ENCODE assay signal across 20 cellular contexts in genomic region chr1:30407030-30407861, GRCh38.
A peak's percentile ranks its signal among the peaks of the same experiment; 100 is the strongest.
DNase-seq lines count a peak whose midpoint lies in the region; ATAC-seq, FAIRE-seq and TF ChIP-seq lines count a peak whose summit lies in the region.
"Had no signal": no experiment of that assay in that cellular context is flagged by ENCODE, and none has a peak within 500 bp of the region (broad histone marks: within the 10 kb centered on the region; RNA-seq: fewer than 3 reads in every experiment).

No MANE protein-coding gene starts in this region.

- H3K27me3 Mint-ChIP-seq in activated naive CD8-positive, alpha-beta T cell treated with anti-CD3 and anti-CD28 coated beads for 36 hours: peaks cover 8% of the 10 kb centered on the region
- H3K27me3 Mint-ChIP-seq in activated naive CD8-positive, alpha-beta T cell treated with anti-CD3 and anti-CD28 coated beads, Interleukin-2, amount 50 U/mL, for 24 hours: peaks cover 21% of the 10 kb centered on the region
- peaks cover 47% of the 10 kb centered on the region for H3K27me3 Mint-ChIP-seq in type B pancreatic cell

- POLR2A ChIA-PET in Panc1 (lab: Charles Lee): interaction anchor here (0.5 kb wide), 1 partner anchor 9 kb away, joined by 3 read pairs; no protein-coding TSS in a partner anchor

- intact Hi-C loops in Panc1 (cut with micrococcal nuclease; ENCODE audit: unreplicated experiment): no loop called here

- H3K36me3 Mint-ChIP-seq in activated naive CD8-positive, alpha-beta T cell treated with anti-CD3 and anti-CD28 coated beads for 36 hours: no peaks in the 10 kb centered on the region
- H3K36me3 Mint-ChIP-seq in activated naive CD8-positive, alpha-beta T cell treated with anti-CD3 and anti-CD28 coated beads, Interleukin-2, amount 50 U/mL, for 24 hours (ENCODE audit: low read depth): no peaks in the 10 kb centered on the region
- no peaks in the 10 kb centered on the region for H3K36me3 Mint-ChIP-seq in type B pancreatic cell

- H3K9me3 ChIP-seq in Panc1 (ENCODE audit: control insufficient read depth, insufficient read depth, low read depth, low read length): no peaks in the 10 kb centered on the region
- H3K9me3 ChIP-seq: gastroesophageal sphincter, SJCRH30 had no signal

- BruUV-seq in Panc1 (replicated peaks; lab: Mats Ljungman, UMichigan): no TSS peak

- H3K27ac Mint-ChIP-seq in activated naive CD8-positive, alpha-beta T cell treated with anti-CD3 and anti-CD28 coated beads for 36 hours: peak overlapping the region; percentile 12
- H3K27ac Mint-ChIP-seq in activated naive CD8-positive, alpha-beta T cell treated with anti-CD3 and anti-CD28 coated beads, Interleukin-2, amount 50 U/mL, for 24 hours: no peak overlapping the region
- no peak overlapping the region for H3K27ac Mint-ChIP-seq in type B pancreatic cell
- H3K27ac Mint-ChIP-seq: activated CD4-positive, alpha-beta T cell treated with anti-CD3 and anti-CD28 coated beads for 36 hours; activated T-helper 17 cell treated with anti-CD3 and anti-CD28 coated beads, Interleukin-2, amount 50 U/mL, for 72 hours; GM23338; nephron had no signal

- no peak overlapping the region for H3K4me3 ChIP-seq in Panc1 (ENCODE audit: low read depth in 2 of 2, low read length in 2 of 2)
- H3K4me3 ChIP-seq: gastroesophageal sphincter, GM23338, lung, SJCRH30 had no signal

- no peaks in the 10 kb centered on the region; the same call in 1 of the 2 replicates for H3K4me1 ChIP-seq in Panc1 (ENCODE audit: control insufficient read depth, insufficient read depth, low read length)
- H3K4me1 ChIP-seq: gastroesophageal sphincter, SJCRH30 had no signal

- no peak overlapping the region for H3K27ac ChIP-seq in Panc1 (ENCODE audit: low read length)
- H3K27ac ChIP-seq: gastroesophageal sphincter, SJCRH30 had no signal

- H3K27me3 ChIP-seq in Panc1 (ENCODE audit: control insufficient read depth, insufficient read depth, low read length): no peaks in the 10 kb centered on the region

- in situ Hi-C loops in Panc1 (cut with HindIII; ENCODE audit: low pct_unique_long_range_greater_than_20kb, low sequenced_read_pairs): no loop called here

- H3K4me3 Mint-ChIP-seq in activated naive CD8-positive, alpha-beta T cell treated with anti-CD3 and anti-CD28 coated beads for 36 hours: no peak overlapping the region
- H3K4me3 Mint-ChIP-seq in activated naive CD8-positive, alpha-beta T cell treated with anti-CD3 and anti-CD28 coated beads, Interleukin-2, amount 50 U/mL, for 24 hours: no peak overlapping the region
- no peak overlapping the region for H3K4me3 Mint-ChIP-seq in type B pancreatic cell
- H3K4me3 Mint-ChIP-seq: activated CD4-positive, alpha-beta T cell treated with anti-CD3 and anti-CD28 coated beads for 36 hours; activated T-helper 17 cell treated with anti-CD3 and anti-CD28 coated beads, Interleukin-2, amount 50 U/mL, for 72 hours; GM23338; nephron had no signal

- TF ChIP-seq CTCF in Panc1 (IDR thresholded peaks at IDR 0.05) (no peak), type B pancreatic cell (conservative IDR thresholded peaks at IDR 0.05) (no peak)

- H3K9me3 Mint-ChIP-seq in activated naive CD8-positive, alpha-beta T cell treated with anti-CD3 and anti-CD28 coated beads for 36 hours: no peaks in the 10 kb centered on the region
- no peaks in the 10 kb centered on the region for H3K9me3 Mint-ChIP-seq in activated naive CD8-positive, alpha-beta T cell treated with anti-CD3 and anti-CD28 coated beads, Interleukin-2, amount 50 U/mL, for 24 hours
- no peaks in the 10 kb centered on the region for H3K9me3 Mint-ChIP-seq in type B pancreatic cell
- H3K9me3 Mint-ChIP-seq: activated T-helper 17 cell treated with anti-CD3 and anti-CD28 coated beads, Interleukin-2, amount 50 U/mL, for 72 hours; GM23338; nephron had no signal

- DNase-seq in activated naive CD8-positive, alpha-beta T cell treated with anti-CD3 and anti-CD28 coated beads for 36 hours: no peak
- no peak for DNase-seq in activated naive CD8-positive, alpha-beta T cell treated with anti-CD3 and anti-CD28 coated beads, Interleukin-2, amount 50 U/mL, for 24 hours
- DNase-seq in Panc1 (ENCODE audit: low read depth, low spot score): no peak
- DNase-seq in kidney tubule cell (ENCODE audit: low spot score): peak; percentile 15
- peak; percentile 61 for DNase-seq in type B pancreatic cell (ENCODE audit: extremely low spot score, unreplicated experiment)
- no peak for DNase-seq in AG20443 (ENCODE audit: low spot score)
- DNase-seq in GM12892 (ENCODE audit: insufficient read length): no peak
- DNase-seq: activated CD4-positive, alpha-beta T cell treated with anti-CD3 and anti-CD28 coated beads for 36 hours; amniotic stem cell; COR-L47; Karpas-422; NCI-H1436; NCI-H446 treated with DMSO at 0.1 percent for 48 hours had no signal

- H3K36me3 ChIP-seq in Panc1 (ENCODE audit: control insufficient read depth, insufficient read depth, low read length): no peaks in the 10 kb centered on the region
- H3K36me3 ChIP-seq: gastroesophageal sphincter, SJCRH30 had no signal

- FAIRE-seq in GM12892 (lab: Jason Lieb, UNC): no peak

- ATAC-seq in activated naive CD8-positive, alpha-beta T cell treated with anti-CD3 and anti-CD28 coated beads, Interleukin-2, amount 50 U/mL, for 24 hours: no peak
- ATAC-seq in Panc1 (peak; percentile 38; the same call in 1 of the 2 replicates), HG03280 (IDR thresholded peaks at IDR 0.05; ENCODE audit: unreplicated experiment) (no peak)
- ATAC-seq: activated CD4-positive, alpha-beta T cell treated with anti-CD3 and anti-CD28 coated beads for 36 hours; activated T-helper 17 cell treated with anti-CD3 and anti-CD28 coated beads, Interleukin-2, amount 50 U/mL, for 72 hours; gastroesophageal sphincter; GM23338 had no signal

- CTCF ChIA-PET in Panc1 (lab: Charles Lee): no interaction called here

- H3K4me1 Mint-ChIP-seq in activated naive CD8-positive, alpha-beta T cell treated with anti-CD3 and anti-CD28 coated beads for 36 hours: no peaks in the 10 kb centered on the region
- no peaks in the 10 kb centered on the region for H3K4me1 Mint-ChIP-seq in activated naive CD8-positive, alpha-beta T cell treated with anti-CD3 and anti-CD28 coated beads, Interleukin-2, amount 50 U/mL, for 24 hours
- peaks cover 21% of the 10 kb centered on the region for H3K4me1 Mint-ChIP-seq in type B pancreatic cell (ENCODE audit: unreplicated experiment)
- H3K4me1 Mint-ChIP-seq: activated CD4-positive, alpha-beta T cell treated with anti-CD3 and anti-CD28 coated beads for 36 hours; activated T-helper 17 cell treated with anti-CD3 and anti-CD28 coated beads, Interleukin-2, amount 50 U/mL, for 72 hours had no signal

- no peak for TF ChIP-seq POLR2A in GM12892 (IDR thresholded peaks at IDR 0.05; ENCODE audit: low read depth, low read length)

Comparison
In these comparisons a context has a peak if more than half of its experiments do, and no peak if none do; other contexts are left out.
1. DNase-seq: peak in kidney tubule cell (single experiment) and type B pancreatic cell (single experiment); none in activated naive CD8-positive, alpha-beta T cell treated with anti-CD3 and anti-CD28 coated beads for 36 hours (single experiment), activated naive CD8-positive, alpha-beta T cell treated with anti-CD3 and anti-CD28 coated beads, Interleukin-2, amount 50 U/mL, for 24 hours (single experiment), Panc1 (single experiment), AG20443 (single experiment) and GM12892 (single experiment).